Comparison of ENCODE assay signal across 17 cellular contexts in genomic region chr4:1299301-1299860, GRCh38. TPM values are rescaled to one million over a fixed set of nuclear protein-coding genes. Genes with fewer than 3 reads are reported as not detected.
DNase-seq lines count a peak whose midpoint lies in the region; ATAC-seq and TF ChIP-seq lines count a peak whose summit lies in the region.
"Had no signal": no experiment of that assay in that cellular context is flagged by ENCODE, and none has a peak within 500 bp of the region (broad histone marks: within the 10 kb centered on the region; RNA-seq: fewer than 3 reads in every experiment).

No MANE protein-coding gene starts in this region.

- WGBS in sigmoid colon, 2 donors: 90 to 94% methylated on average over 15 of the region's 15 CpGs

- H2AFZ ChIP-seq in Karpas-422 (ENCODE audit: low read length): no peak overlapping the region

- TF ChIP-seq CTCF in RWPE1 (conservative IDR thresholded peaks at IDR 0.05; ENCODE audit: low read depth) (no peak), sigmoid colon (IDR thresholded peaks at IDR 0.05) (no peak)

- H3K9me3 ChIP-seq in sigmoid colon: no peaks in the 10 kb centered on the region
- H3K9me3 ChIP-seq in Karpas-422 (ENCODE audit: low read length): no peaks in the 10 kb centered on the region
- H3K9me3 ChIP-seq: right atrium auricular region had no signal

- H3K4me3 Mint-ChIP-seq in activated naive CD4-positive, alpha-beta T cell treated with anti-CD3 and anti-CD28 coated beads for 36 hours: no peak overlapping the region
- H3K4me3 Mint-ChIP-seq in immature natural killer cell: no peak overlapping the region
- H3K4me3 Mint-ChIP-seq: HFFc6 had no signal

- peaks cover 0 to 15% (median 11%) of the 10 kb centered on the region in 4 donors for H3K4me1 ChIP-seq in sigmoid colon
- no peaks in the 10 kb centered on the region for H3K4me1 ChIP-seq in Karpas-422 (ENCODE audit: low read length)

- ATAC-seq in HG03108 (IDR thresholded peaks at IDR 0.05; ENCODE audit: unreplicated experiment): no peak

- no peak overlapping the region for H3K9ac ChIP-seq in Karpas-422 (ENCODE audit: low read length)

- CTCF ChIA-PET in activated naive CD4-positive, alpha-beta T cell treated with anti-CD3 and anti-CD28 coated beads for 36 hours (lab: Charles Lee): no interaction called here
- CTCF ChIA-PET in RWPE1 (lab: Yijun Ruan, JAX): interaction anchor here (0.7 kb wide), 1 partner anchor 46 kb away, joined by 3 read pairs; no protein-coding TSS in a partner anchor

- no peak for TF ChIP-seq POLR2A in sigmoid colon (IDR thresholded peaks at IDR 0.05)

- no peak for DNase-seq in activated naive CD4-positive, alpha-beta T cell treated with anti-CD3 and anti-CD28 coated beads for 36 hours
- DNase-seq in activated naive CD4-positive, alpha-beta T cell treated with Interleukin-2 at 50 U/mL for 16 hours: no peak
- DNase-seq in RWPE1 (ENCODE audit: low spot score) (no peak), immature natural killer cell (no peak), sigmoid colon (peak; percentile 45), Karpas-422 (no peak)
- no peak for DNase-seq in central memory CD4-positive, alpha-beta T cell
- DNase-seq: activated CD4-positive, alpha-beta T cell treated with anti-CD3 and anti-CD28 coated beads, Interleukin-2, amount 50 U/mL, for 48 hours; activated gamma-delta T cell; CD8-positive, alpha-beta memory T cell; cortex of kidney; DMS79; HFFc6; NCI-H2227 treated with DMSO at 0.1 percent for 48 hours had no signal

- peak overlapping the region; percentile 98 for H3K27ac ChIP-seq in RWPE1
- H3K27ac ChIP-seq in sigmoid colon: no peak overlapping the region
- H3K27ac ChIP-seq in Karpas-422 (ENCODE audit: low read length): no peak overlapping the region

- H3K9me3 Mint-ChIP-seq in activated naive CD4-positive, alpha-beta T cell treated with anti-CD3 and anti-CD28 coated beads for 36 hours: no peaks in the 10 kb centered on the region
- H3K9me3 Mint-ChIP-seq in immature natural killer cell: no peaks in the 10 kb centered on the region
- H3K9me3 Mint-ChIP-seq: CD8-positive, alpha-beta memory T cell; HFFc6 had no signal

- H4K20me1 ChIP-seq in Karpas-422 (ENCODE audit: insufficient read depth, low read depth, low read length): peaks cover 16% of the 10 kb centered on the region; the same call in 1 of the 2 replicates

- no peak overlapping the region for H3K4me3 ChIP-seq in sigmoid colon
- H3K4me3 ChIP-seq in Karpas-422 (ENCODE audit: low read length): no peak overlapping the region
- H3K4me3 ChIP-seq: lung, right atrium auricular region had no signal

- peaks cover 0 to 49% (median 9%) of the 10 kb centered on the region in 4 donors for H3K36me3 ChIP-seq in sigmoid colon
- H3K36me3 ChIP-seq in Karpas-422 (ENCODE audit: insufficient read depth, low read length): peaks cover 12% of the 10 kb centered on the region

- peaks cover 56% of the 10 kb centered on the region for H3K4me1 Mint-ChIP-seq in activated naive CD4-positive, alpha-beta T cell treated with anti-CD3 and anti-CD28 coated beads for 36 hours (ENCODE audit: low read depth)
- H3K4me1 Mint-ChIP-seq in immature natural killer cell: peaks cover 30 to 65% of the 10 kb centered on the region in 2 donors

- H3K79me2 ChIP-seq in Karpas-422 (ENCODE audit: low read length): peaks cover 86% of the 10 kb centered on the region

- POLR2A ChIA-PET in RWPE1 (lab: Yijun Ruan, JAX; ENCODE audit: low non-redundant PET): no interaction called here

- H3K9me2 ChIP-seq in Karpas-422 (replicated peaks; ENCODE audit: insufficient read depth, low read length): no peaks in the 10 kb centered on the region

- H3K27me3 ChIP-seq in sigmoid colon (no peaks in the 10 kb centered on the region), Karpas-422 (ENCODE audit: low read length) (no peaks in the 10 kb centered on the region)
- H3K27me3 ChIP-seq: right atrium auricular region had no signal

- no peak for TF ChIP-seq EP300 in sigmoid colon (IDR thresholded peaks at IDR 0.05)

- H3K27me3 Mint-ChIP-seq in activated naive CD4-positive, alpha-beta T cell treated with anti-CD3 and anti-CD28 coated beads for 36 hours (ENCODE audit: low read depth): no peaks in the 10 kb centered on the region
- H3K27me3 Mint-ChIP-seq in immature natural killer cell (ENCODE audit: low read depth in 3 of 3): peaks cover 0 to 3% (median 2%) of the 10 kb centered on the region in 3 donors

- peaks cover 13% of the 10 kb centered on the region for H3K36me3 Mint-ChIP-seq in activated naive CD4-positive, alpha-beta T cell treated with anti-CD3 and anti-CD28 coated beads for 36 hours (ENCODE audit: low read depth)
- peaks cover 4 to 14% (median 12%) of the 10 kb centered on the region in 3 donors for H3K36me3 Mint-ChIP-seq in immature natural killer cell

- no peak overlapping the region for H3K4me2 ChIP-seq in Karpas-422 (ENCODE audit: low read depth, low read length, poor library complexity, severe bottlenecking)

- intact Hi-C loops in activated naive CD4-positive, alpha-beta T cell treated with anti-CD3 and anti-CD28 coated beads for 36 hours (cut with micrococcal nuclease): no loop called here
- intact Hi-C loops in sigmoid colon (cut with DNase I): no loop called here

- peak overlapping the region; percentile 25 for H3K27ac Mint-ChIP-seq in activated naive CD4-positive, alpha-beta T cell treated with anti-CD3 and anti-CD28 coated beads for 36 hours
- peak overlapping the region in 4 of 6 donors; percentile 28 to 69 (median 48) for H3K27ac Mint-ChIP-seq in immature natural killer cell
- H3K27ac Mint-ChIP-seq: HFFc6 had no signal

RNA-seq across cellular contexts. Expression of gene MAEA, which starts 9.7 kb away (rescaled TPM):
- 10 to 100 TPM; 25.2 to 29.4 TPM for total RNA-seq in activated naive CD4-positive, alpha-beta T cell treated with anti-CD3 and anti-CD28 coated beads for 36 hours
- polyA plus RNA-seq in immature natural killer cell (10 to 100 TPM; 60.7 to 76.0 (median 72.9) TPM), sigmoid colon (10 to 100 TPM; 51.1 to 89.8 (median 80.0) TPM)
- total RNA-seq in sigmoid colon: 10 to 100 TPM; 44.2 to 56.2 (median 49.6) TPM
- 31.3 and 54.0 TPM in 2 replicates for total RNA-seq in Karpas-422 (2014; rRNA removed; shearing (Covaris generic); ENCODE audit: low replicate concordance)

RNA-seq across cellular contexts. Expression of gene UVSSA, which starts 47.6 kb away (rescaled TPM):
- total RNA-seq in activated naive CD4-positive, alpha-beta T cell treated with anti-CD3 and anti-CD28 coated beads for 36 hours: 10 to 100 TPM; 20.0 to 24.3 TPM
- polyA plus RNA-seq in immature natural killer cell: 1 to 10 TPM; 3.2 to 7.0 (median 4.0) TPM
- total RNA-seq in sigmoid colon: 10 to 100 TPM in 2 of 4 donors, 1 to 10 TPM in 2; 7.1 to 17.4 (median 10.4) TPM
- polyA plus RNA-seq in sigmoid colon: 10 to 100 TPM in 1 of 3 donors, 1 to 10 TPM in 2; 1.8 to 18.7 (median 4.6) TPM
- 12.4 and 16.2 TPM in 2 replicates for total RNA-seq in Karpas-422 (2014; rRNA removed; shearing (Covaris generic); ENCODE audit: low replicate concordance)

RNA-seq across cellular contexts. Expression of gene CTBP1, which starts 50.5 kb away (rescaled TPM):
- total RNA-seq in activated naive CD4-positive, alpha-beta T cell treated with anti-CD3 and anti-CD28 coated beads for 36 hours: 100 to 1,000 TPM; 136 to 140 TPM
- 100 to 1,000 TPM in 1 of 3 donors, 10 to 100 TPM in 2; 72.1 to 110 (median 77.7) TPM for polyA plus RNA-seq in immature natural killer cell
- total RNA-seq in sigmoid colon: 100 to 1,000 TPM in 3 of 4 donors, 10 to 100 TPM in 1; 98.9 to 160 (median 129) TPM
- polyA plus RNA-seq in sigmoid colon: 100 to 1,000 TPM in 1 of 3 donors, 10 to 100 TPM in 2; 67.9 to 162 (median 71.4) TPM
- total RNA-seq in Karpas-422 (2014; rRNA removed; shearing (Covaris generic); ENCODE audit: low replicate concordance): 86.9 and 184 TPM in 2 replicates
